1 cellular context compared by ENCODE assay signal in the genomic region with DNA sequence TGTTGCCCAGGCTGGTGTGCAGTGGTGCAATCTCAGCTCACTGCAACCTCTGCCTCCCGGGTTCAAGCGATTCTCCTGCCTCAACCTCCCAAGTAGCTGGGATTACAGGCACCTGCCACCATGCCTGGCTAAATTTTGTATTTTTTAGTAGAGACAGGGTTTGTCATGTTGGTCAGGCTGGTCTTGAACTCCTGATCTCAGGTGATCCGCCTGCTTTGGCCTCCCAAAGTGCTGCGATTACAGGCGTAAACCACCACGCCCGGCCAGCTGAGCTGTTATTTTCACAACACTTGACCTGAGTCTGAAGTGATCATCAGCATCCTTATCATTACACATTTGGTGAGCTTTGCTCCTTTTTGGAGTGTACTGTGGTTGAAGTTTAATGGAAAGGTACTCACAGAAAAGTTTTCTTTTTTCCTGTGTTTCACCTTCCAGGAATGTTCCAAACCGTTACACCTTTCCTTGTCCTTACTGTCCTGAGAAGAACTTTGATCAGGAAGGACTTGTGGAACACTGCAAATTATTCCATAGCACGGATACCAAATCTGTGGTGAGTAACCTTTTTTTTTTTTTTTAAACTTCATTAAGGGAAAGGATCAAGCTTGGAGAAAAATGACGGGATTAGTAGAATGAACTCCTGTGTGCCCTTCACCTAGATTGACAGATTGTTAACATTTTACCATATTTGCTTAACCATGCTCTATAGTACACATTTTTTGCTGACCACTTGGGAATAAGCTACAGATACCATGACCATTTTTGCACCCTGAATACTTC.
TF ChIP-seq lines count a peak whose summit lies in the region.

No MANE protein-coding gene starts in this region.

TF ChIP-seq in HepG2, 621 proteins besides CTCF, POLR2A, EP300 and RAD21 (continued from another document and continues in another):
- TF ChIP-seq, protein P1, sequence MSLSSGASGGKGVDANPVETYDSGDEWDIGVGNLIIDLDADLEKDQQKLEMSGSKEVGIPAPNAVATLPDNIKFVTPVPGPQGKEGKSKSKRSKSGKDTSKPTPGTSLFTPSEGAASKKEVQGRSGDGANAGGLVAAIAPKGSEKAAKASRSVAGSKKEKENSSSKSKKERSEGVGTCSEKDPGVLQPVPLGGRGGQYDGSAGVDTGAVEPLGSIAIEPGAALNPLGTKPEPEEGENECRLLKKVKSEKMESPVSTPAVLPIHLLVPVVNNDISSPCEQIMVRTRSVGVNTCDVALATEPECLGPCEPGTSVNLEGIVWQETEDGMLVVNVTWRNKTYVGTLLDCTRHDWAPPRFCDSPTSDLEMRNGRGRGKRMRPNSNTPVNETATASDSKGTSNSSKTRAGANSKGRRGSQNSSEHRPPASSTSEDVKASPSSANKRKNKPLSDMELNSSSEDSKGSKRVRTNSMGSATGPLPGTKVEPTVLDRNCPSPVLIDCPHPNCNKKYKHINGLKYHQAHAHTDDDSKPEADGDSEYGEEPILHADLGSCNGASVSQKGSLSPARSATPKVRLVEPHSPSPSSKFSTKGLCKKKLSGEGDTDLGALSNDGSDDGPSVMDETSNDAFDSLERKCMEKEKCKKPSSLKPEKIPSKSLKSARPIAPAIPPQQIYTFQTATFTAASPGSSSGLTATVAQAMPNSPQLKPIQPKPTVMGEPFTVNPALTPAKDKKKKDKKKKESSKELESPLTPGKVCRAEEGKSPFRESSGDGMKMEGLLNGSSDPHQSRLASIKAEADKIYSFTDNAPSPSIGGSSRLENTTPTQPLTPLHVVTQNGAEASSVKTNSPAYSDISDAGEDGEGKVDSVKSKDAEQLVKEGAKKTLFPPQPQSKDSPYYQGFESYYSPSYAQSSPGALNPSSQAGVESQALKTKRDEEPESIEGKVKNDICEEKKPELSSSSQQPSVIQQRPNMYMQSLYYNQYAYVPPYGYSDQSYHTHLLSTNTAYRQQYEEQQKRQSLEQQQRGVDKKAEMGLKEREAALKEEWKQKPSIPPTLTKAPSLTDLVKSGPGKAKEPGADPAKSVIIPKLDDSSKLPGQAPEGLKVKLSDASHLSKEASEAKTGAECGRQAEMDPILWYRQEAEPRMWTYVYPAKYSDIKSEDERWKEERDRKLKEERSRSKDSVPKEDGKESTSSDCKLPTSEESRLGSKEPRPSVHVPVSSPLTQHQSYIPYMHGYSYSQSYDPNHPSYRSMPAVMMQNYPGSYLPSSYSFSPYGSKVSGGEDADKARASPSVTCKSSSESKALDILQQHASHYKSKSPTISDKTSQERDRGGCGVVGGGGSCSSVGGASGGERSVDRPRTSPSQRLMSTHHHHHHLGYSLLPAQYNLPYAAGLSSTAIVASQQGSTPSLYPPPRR (CRISPR knock-in tag; IDR thresholded peaks at IDR 0.05; ENCODE audit: borderline replicate concordance) = peak; percentile 90
- TF ChIP-seq FIP1L1 (IDR thresholded peaks at IDR 0.05; ENCODE audit: borderline replicate concordance, insufficient read depth, low read depth, low read length) = no peak
- TF ChIP-seq TEAD3 (CRISPR knock-in tag; optimal IDR thresholded peaks at IDR 0.05; ENCODE audit: borderline replicate concordance) = peak; percentile 91
- no peak; the same call in 1 of the 2 replicates for TF ChIP-seq MYC (CRISPR knock-in tag; IDR thresholded peaks at IDR 0.05; ENCODE audit: borderline replicate concordance)
- TF ChIP-seq PHF21A (CRISPR knock-in tag; IDR thresholded peaks at IDR 0.05) = peak; percentile 90
- TF ChIP-seq MYNN (CRISPR knock-in tag; IDR thresholded peaks at IDR 0.05; ENCODE audit: low read depth) = no peak
- no peak for TF ChIP-seq NONO (IDR thresholded peaks at IDR 0.05)
- no peak; the same call in 1 of the 2 replicates for TF ChIP-seq NONO (CRISPR knock-in tag; conservative IDR thresholded peaks at IDR 0.05)
- no peak for TF ChIP-seq TMF1 (CRISPR knock-in tag; IDR thresholded peaks at IDR 0.05; ENCODE audit: low read depth)
- no peak for TF ChIP-seq NFE2L1 (CRISPR knock-in tag; IDR thresholded peaks at IDR 0.05; ENCODE audit: borderline replicate concordance)
- TF ChIP-seq ZFY (CRISPR knock-in tag; IDR thresholded peaks at IDR 0.05) = no peak
- TF ChIP-seq, protein P2, sequence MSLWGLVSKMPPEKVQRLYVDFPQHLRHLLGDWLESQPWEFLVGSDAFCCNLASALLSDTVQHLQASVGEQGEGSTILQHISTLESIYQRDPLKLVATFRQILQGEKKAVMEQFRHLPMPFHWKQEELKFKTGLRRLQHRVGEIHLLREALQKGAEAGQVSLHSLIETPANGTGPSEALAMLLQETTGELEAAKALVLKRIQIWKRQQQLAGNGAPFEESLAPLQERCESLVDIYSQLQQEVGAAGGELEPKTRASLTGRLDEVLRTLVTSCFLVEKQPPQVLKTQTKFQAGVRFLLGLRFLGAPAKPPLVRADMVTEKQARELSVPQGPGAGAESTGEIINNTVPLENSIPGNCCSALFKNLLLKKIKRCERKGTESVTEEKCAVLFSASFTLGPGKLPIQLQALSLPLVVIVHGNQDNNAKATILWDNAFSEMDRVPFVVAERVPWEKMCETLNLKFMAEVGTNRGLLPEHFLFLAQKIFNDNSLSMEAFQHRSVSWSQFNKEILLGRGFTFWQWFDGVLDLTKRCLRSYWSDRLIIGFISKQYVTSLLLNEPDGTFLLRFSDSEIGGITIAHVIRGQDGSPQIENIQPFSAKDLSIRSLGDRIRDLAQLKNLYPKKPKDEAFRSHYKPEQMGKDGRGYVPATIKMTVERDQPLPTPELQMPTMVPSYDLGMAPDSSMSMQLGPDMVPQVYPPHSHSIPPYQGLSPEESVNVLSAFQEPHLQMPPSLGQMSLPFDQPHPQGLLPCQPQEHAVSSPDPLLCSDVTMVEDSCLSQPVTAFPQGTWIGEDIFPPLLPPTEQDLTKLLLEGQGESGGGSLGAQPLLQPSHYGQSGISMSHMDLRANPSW (CRISPR knock-in tag; IDR thresholded peaks at IDR 0.05; ENCODE audit: borderline replicate concordance) = peak; percentile 60; the same call in 1 of the 2 replicates
- TF ChIP-seq PHB2 (IDR thresholded peaks at IDR 0.05; ENCODE audit: partially characterized antibody) = no peak
- no peak for TF ChIP-seq TBX3 (IDR thresholded peaks at IDR 0.05; ENCODE audit: borderline replicate concordance)
- TF ChIP-seq, protein P3, sequence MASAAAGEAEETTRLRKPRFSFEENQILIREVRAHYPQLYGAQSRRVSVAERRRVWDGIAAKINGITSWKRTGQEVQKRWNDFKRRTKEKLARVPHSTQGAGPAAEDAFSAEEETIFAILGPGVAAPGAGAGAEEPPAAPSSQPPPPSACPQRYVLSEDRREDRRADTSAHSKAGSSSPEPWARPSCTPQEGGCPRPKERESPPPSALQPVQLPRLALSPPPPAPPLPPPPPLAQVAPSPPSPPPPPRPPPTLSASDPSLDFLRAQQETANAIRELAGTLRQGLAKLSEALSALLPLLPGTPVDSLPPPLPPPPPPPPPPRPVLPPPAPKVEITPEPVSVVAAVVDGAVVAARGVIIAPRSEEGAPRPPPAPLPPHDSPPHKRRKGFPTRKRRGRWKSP (CRISPR knock-in tag; IDR thresholded peaks at IDR 0.05) = no peak
- TF ChIP-seq ZNF383 (CRISPR knock-in tag; IDR thresholded peaks at IDR 0.05; ENCODE audit: borderline replicate concordance) = no peak
- TF ChIP-seq TBL1XR1 (IDR thresholded peaks at IDR 0.05; ENCODE audit: borderline replicate concordance, low read length, partially characterized antibody) = no peak
- peak; percentile 63; the same call in 1 of the 2 replicates for TF ChIP-seq ZNF235 (CRISPR knock-in tag; IDR thresholded peaks at IDR 0.05; ENCODE audit: borderline replicate concordance)
- TF ChIP-seq, protein P4, sequence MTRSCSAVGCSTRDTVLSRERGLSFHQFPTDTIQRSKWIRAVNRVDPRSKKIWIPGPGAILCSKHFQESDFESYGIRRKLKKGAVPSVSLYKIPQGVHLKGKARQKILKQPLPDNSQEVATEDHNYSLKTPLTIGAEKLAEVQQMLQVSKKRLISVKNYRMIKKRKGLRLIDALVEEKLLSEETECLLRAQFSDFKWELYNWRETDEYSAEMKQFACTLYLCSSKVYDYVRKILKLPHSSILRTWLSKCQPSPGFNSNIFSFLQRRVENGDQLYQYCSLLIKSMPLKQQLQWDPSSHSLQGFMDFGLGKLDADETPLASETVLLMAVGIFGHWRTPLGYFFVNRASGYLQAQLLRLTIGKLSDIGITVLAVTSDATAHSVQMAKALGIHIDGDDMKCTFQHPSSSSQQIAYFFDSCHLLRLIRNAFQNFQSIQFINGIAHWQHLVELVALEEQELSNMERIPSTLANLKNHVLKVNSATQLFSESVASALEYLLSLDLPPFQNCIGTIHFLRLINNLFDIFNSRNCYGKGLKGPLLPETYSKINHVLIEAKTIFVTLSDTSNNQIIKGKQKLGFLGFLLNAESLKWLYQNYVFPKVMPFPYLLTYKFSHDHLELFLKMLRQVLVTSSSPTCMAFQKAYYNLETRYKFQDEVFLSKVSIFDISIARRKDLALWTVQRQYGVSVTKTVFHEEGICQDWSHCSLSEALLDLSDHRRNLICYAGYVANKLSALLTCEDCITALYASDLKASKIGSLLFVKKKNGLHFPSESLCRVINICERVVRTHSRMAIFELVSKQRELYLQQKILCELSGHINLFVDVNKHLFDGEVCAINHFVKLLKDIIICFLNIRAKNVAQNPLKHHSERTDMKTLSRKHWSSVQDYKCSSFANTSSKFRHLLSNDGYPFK (CRISPR knock-in tag; IDR thresholded peaks at IDR 0.05; ENCODE audit: borderline replicate concordance) = peak; percentile 77; the same call in 1 of the 2 replicates
- peak; percentile 85 for TF ChIP-seq RARA (CRISPR knock-in tag; IDR thresholded peaks at IDR 0.05)
- TF ChIP-seq, protein P5, sequence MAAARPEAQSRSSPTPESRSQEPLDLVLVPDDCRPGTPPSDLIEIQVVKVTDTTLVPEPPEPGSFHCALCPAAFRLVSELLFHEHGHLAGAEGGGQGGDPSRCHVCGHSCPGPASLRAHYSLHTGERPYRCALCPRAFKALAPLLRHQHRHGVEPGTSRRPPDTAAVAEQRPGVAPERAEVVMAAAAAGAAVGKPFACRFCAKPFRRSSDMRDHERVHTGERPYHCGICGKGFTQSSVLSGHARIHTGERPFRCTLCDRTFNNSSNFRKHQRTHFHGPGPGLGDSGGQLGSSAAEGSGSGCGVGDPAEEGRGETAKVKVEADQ (CRISPR knock-in tag; IDR thresholded peaks at IDR 0.05; ENCODE audit: borderline replicate concordance) = peak; percentile 34; the same call in 1 of the 2 replicates
- no peak for TF ChIP-seq NPAS2 (CRISPR knock-in tag; IDR thresholded peaks at IDR 0.05; ENCODE audit: borderline replicate concordance)
- no peak for TF ChIP-seq ZNF484 (CRISPR knock-in tag; IDR thresholded peaks at IDR 0.05; ENCODE audit: borderline replicate concordance, low read depth)
- no peak for TF ChIP-seq RNF2 (conservative IDR thresholded peaks at IDR 0.05; ENCODE audit: low read depth)
- no peak for TF ChIP-seq FOXK2 (IDR thresholded peaks at IDR 0.05)
- TF ChIP-seq ZNF160 (CRISPR knock-in tag; IDR thresholded peaks at IDR 0.05) = peak; percentile 70; the same call in 1 of the 2 replicates
- TF ChIP-seq, protein P6, sequence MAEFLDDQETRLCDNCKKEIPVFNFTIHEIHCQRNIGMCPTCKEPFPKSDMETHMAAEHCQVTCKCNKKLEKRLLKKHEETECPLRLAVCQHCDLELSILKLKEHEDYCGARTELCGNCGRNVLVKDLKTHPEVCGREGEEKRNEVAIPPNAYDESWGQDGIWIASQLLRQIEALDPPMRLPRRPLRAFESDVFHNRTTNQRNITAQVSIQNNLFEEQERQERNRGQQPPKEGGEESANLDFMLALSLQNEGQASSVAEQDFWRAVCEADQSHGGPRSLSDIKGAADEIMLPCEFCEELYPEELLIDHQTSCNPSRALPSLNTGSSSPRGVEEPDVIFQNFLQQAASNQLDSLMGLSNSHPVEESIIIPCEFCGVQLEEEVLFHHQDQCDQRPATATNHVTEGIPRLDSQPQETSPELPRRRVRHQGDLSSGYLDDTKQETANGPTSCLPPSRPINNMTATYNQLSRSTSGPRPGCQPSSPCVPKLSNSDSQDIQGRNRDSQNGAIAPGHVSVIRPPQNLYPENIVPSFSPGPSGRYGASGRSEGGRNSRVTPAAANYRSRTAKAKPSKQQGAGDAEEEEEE (CRISPR knock-in tag; IDR thresholded peaks at IDR 0.05; ENCODE audit: borderline replicate concordance) = 0 out of 2 replicates have a peak, but pooled peaks have one; percentile 58
- 0 out of 2 replicates have a peak, but pooled peaks have one; percentile 42 for TF ChIP-seq ZFX (CRISPR knock-in tag; IDR thresholded peaks at IDR 0.05; ENCODE audit: low read depth)
- TF ChIP-seq BRCA1 (CRISPR knock-in tag; IDR thresholded peaks at IDR 0.05) = no peak
- no peak for TF ChIP-seq SP1 (IDR thresholded peaks at IDR 0.05)
- no peak for TF ChIP-seq SP1 (CRISPR knock-in tag; IDR thresholded peaks at IDR 0.05)
- TF ChIP-seq, protein P7, sequence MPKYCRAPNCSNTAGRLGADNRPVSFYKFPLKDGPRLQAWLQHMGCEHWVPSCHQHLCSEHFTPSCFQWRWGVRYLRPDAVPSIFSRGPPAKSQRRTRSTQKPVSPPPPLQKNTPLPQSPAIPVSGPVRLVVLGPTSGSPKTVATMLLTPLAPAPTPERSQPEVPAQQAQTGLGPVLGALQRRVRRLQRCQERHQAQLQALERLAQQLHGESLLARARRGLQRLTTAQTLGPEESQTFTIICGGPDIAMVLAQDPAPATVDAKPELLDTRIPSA (CRISPR knock-in tag; IDR thresholded peaks at IDR 0.05; ENCODE audit: borderline replicate concordance) = no peak
- TF ChIP-seq, protein P8, sequence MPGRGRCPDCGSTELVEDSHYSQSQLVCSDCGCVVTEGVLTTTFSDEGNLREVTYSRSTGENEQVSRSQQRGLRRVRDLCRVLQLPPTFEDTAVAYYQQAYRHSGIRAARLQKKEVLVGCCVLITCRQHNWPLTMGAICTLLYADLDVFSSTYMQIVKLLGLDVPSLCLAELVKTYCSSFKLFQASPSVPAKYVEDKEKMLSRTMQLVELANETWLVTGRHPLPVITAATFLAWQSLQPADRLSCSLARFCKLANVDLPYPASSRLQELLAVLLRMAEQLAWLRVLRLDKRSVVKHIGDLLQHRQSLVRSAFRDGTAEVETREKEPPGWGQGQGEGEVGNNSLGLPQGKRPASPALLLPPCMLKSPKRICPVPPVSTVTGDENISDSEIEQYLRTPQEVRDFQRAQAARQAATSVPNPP (CRISPR knock-in tag; IDR thresholded peaks at IDR 0.05) = no peak; the same call in 1 of the 2 replicates
- no peak for TF ChIP-seq HNRNPLL (IDR thresholded peaks at IDR 0.05; ENCODE audit: low read depth, low read length, poor library complexity, severe bottlenecking)
- no peak for TF ChIP-seq TAF15 (IDR thresholded peaks at IDR 0.05; ENCODE audit: low read depth, low read length, poor library complexity, severe bottlenecking)
- no peak for TF ChIP-seq NFE2L2 (IDR thresholded peaks at IDR 0.05; ENCODE audit: low read length)
- no peak for TF ChIP-seq REL (CRISPR knock-in tag; conservative IDR thresholded peaks at IDR 0.05)
- TF ChIP-seq ZNF749 (CRISPR knock-in tag; IDR thresholded peaks at IDR 0.05; ENCODE audit: borderline replicate concordance) = no peak
- peak; percentile 74 for TF ChIP-seq CEBPG (CRISPR knock-in tag; IDR thresholded peaks at IDR 0.05)
- TF ChIP-seq ZFP82 (CRISPR knock-in tag; IDR thresholded peaks at IDR 0.05; ENCODE audit: borderline replicate concordance) = no peak
- TF ChIP-seq ZNF296 (CRISPR knock-in tag; conservative IDR thresholded peaks at IDR 0.05) = no peak
